ENCODE assay signal across 8 cellular contexts in genomic region chr19:33376423-33376822, GRCh38. TPM values are rescaled to one million over a fixed set of nuclear protein-coding genes. Genes with fewer than 3 reads are reported as not detected.
A peak's percentile ranks its signal among the peaks of the same experiment; 100 is the strongest.
DNase-seq lines count a peak whose midpoint lies in the region; ATAC-seq and TF ChIP-seq lines count a peak whose summit lies in the region.

No MANE protein-coding gene starts in this region.

- H3K36me3 ChIP-seq in gastroesophageal sphincter, result peaks cover 0 to 19% of the 10 kb centered on the region in 2 donors

- no peaks in the 10 kb centered on the region for H3K9me3 ChIP-seq in gastroesophageal sphincter

- H3K4me3 ChIP-seq in gastroesophageal sphincter, result no peak overlapping the region

- H3K4me1 ChIP-seq in gastroesophageal sphincter, result peaks cover 0 to 53% (median 22%) of the 10 kb centered on the region in 3 donors

- no peak for ATAC-seq in gastroesophageal sphincter
- no peak for ATAC-seq in sciatic nerve
- ATAC-seq in HG02763 (IDR thresholded peaks at IDR 0.05; ENCODE audit: unreplicated experiment), result no peak
- no peak for ATAC-seq in GM18867 (IDR thresholded peaks at IDR 0.05; ENCODE audit: unreplicated experiment)

- 53% methylated on average over 2 of the region's 2 CpGs; no CpG with 5 or more reads in 1 of the 2 donors for WGBS in gastroesophageal sphincter (ENCODE audit: low coverage in 1 of 2), 2 donors

- H3K27ac ChIP-seq in gastroesophageal sphincter, result peak overlapping the region in 3 of 4 donors; percentile 99 to 100 (median 99)

- DNase-seq in EH (ENCODE audit: low read depth) (peak; percentile 94), SW480 (ENCODE audit: low spot score) (peak; percentile 38), sciatic nerve (ENCODE audit: low spot score) (peak; percentile 79), SK-N-DZ (ENCODE audit: low spot score) (no peak)
- DNase-seq in stimulated activated CD4-positive, alpha-beta T cell treated with anti-CD3 and anti-CD28 coated beads, Interleukin-4, amount 100 ng/mL, for 4 hours, result no peak

- no peak for TF ChIP-seq EP300 in gastroesophageal sphincter (IDR thresholded peaks at IDR 0.05)

- no peak for TF ChIP-seq CTCF in gastroesophageal sphincter (IDR thresholded peaks at IDR 0.05)

- H3K27me3 ChIP-seq in gastroesophageal sphincter, result no peaks in the 10 kb centered on the region

- intact Hi-C loops in sciatic nerve (cut with DNase I), result no loop called here

- TF ChIP-seq POLR2A in gastroesophageal sphincter (IDR thresholded peaks at IDR 0.05), result no peak

RNA-seq across cellular contexts. Expression of gene CEBPG, which starts 2.9 kb away (rescaled TPM):
- total RNA-seq in gastroesophageal sphincter (10 to 100 TPM; 23.8 to 34.9 (median 26.2) TPM), sciatic nerve (21.2 TPM)
- 32.5 and 40.2 TPM in 2 replicates for polyA plus RNA-seq in SK-N-DZ (2014; cell fraction: cytosol; rRNA removed)
- polyA plus RNA-seq in SK-N-DZ (2014; cell fraction: nucleus; rRNA removed), result 19.9 and 22.5 TPM in 2 replicates

Comparison
In these comparisons a context has a peak if more than half of its experiments do, and no peak if none do; other contexts are left out.
1. DNase-seq: peak in EH (single experiment), SW480 (single experiment) and sciatic nerve (single experiment); none in stimulated activated CD4-positive, alpha-beta T cell treated with anti-CD3 and anti-CD28 coated beads, Interleukin-4, amount 100 ng/mL, for 4 hours (0 of 2) and SK-N-DZ (single experiment).